In genomic region chr4:153523171-153523757, GRCh38 we compare ENCODE assay signal across 10 cellular contexts. TPM values are rescaled to one million over a fixed set of nuclear protein-coding genes. Genes with fewer than 3 reads are reported as not detected.
A peak's percentile ranks its signal among the peaks of the same experiment; 100 is the strongest.
DNase-seq lines count a peak whose midpoint lies in the region; ATAC-seq and TF ChIP-seq lines count a peak whose summit lies in the region.
"Had no signal": no experiment of that assay in that cellular context is flagged by ENCODE, and none has a peak within 500 bp of the region (broad histone marks: within the 10 kb centered on the region; RNA-seq: fewer than 3 reads in every experiment).

No MANE protein-coding gene starts in this region.

- peaks cover 44% of the 10 kb centered on the region for H3K36me3 Mint-ChIP-seq in activated CD4-positive, alpha-beta T cell treated with anti-CD3 and anti-CD28 coated beads for 36 hours (ENCODE audit: low read depth)
- peaks cover 25% of the 10 kb centered on the region for H3K36me3 Mint-ChIP-seq in stimulated activated effector memory CD8-positive, alpha-beta T cell treated with anti-CD3 and anti-CD28 coated beads, Interleukin-12 subunit alpha, Interleukin-12 subunit beta, amount 100 ng/mL, for 72 hours

- H3K4me3 ChIP-seq in Peyer's patch, result no peak overlapping the region
- H3K4me3 ChIP-seq: upper lobe of left lung had no signal

- no peaks in the 10 kb centered on the region for H3K27me3 ChIP-seq in Peyer's patch
- H3K27me3 ChIP-seq: upper lobe of left lung had no signal

- POLR2A ChIA-PET in activated CD4-positive, alpha-beta T cell treated with anti-CD3 and anti-CD28 coated beads for 36 hours (lab: Charles Lee), result interaction anchor here (3.3 kb wide), 1 partner anchor 26 kb away, joined by 25 read pairs; no protein-coding TSS in a partner anchor

- no peak for TF ChIP-seq CTCF in Peyer's patch (IDR thresholded peaks at IDR 0.05)

- no peak for TF ChIP-seq POLR2A in Peyer's patch (IDR thresholded peaks at IDR 0.05)

- H3K27me3 Mint-ChIP-seq in activated CD4-positive, alpha-beta T cell treated with anti-CD3 and anti-CD28 coated beads for 36 hours, result no peaks in the 10 kb centered on the region

- peaks cover 4 to 39% (median 16%) of the 10 kb centered on the region in 4 donors for H3K4me1 ChIP-seq in Peyer's patch

- H3K27ac Mint-ChIP-seq in activated CD4-positive, alpha-beta T cell treated with anti-CD3 and anti-CD28 coated beads for 36 hours, result peak overlapping the region; percentile 98
- peak overlapping the region; percentile 94 for H3K27ac Mint-ChIP-seq in stimulated activated effector memory CD8-positive, alpha-beta T cell treated with anti-CD3 and anti-CD28 coated beads, Interleukin-12 subunit alpha, Interleukin-12 subunit beta, amount 100 ng/mL, for 72 hours

- H3K9me3 Mint-ChIP-seq in activated CD4-positive, alpha-beta T cell treated with anti-CD3 and anti-CD28 coated beads for 36 hours (ENCODE audit: low read depth), result no peaks in the 10 kb centered on the region
- H3K9me3 Mint-ChIP-seq in stimulated activated effector memory CD8-positive, alpha-beta T cell treated with anti-CD3 and anti-CD28 coated beads, Interleukin-12 subunit alpha, Interleukin-12 subunit beta, amount 100 ng/mL, for 72 hours, result no peaks in the 10 kb centered on the region

- no peak for ATAC-seq in activated CD4-positive, alpha-beta T cell treated with anti-CD3 and anti-CD28 coated beads for 36 hours
- ATAC-seq in stimulated activated effector memory CD8-positive, alpha-beta T cell treated with anti-CD3 and anti-CD28 coated beads, Interleukin-12 subunit alpha, Interleukin-12 subunit beta, amount 100 ng/mL, for 72 hours, result no peak

- H3K36me3 ChIP-seq in Peyer's patch, result no peaks in the 10 kb centered on the region
- H3K36me3 ChIP-seq: upper lobe of left lung had no signal

- peaks cover 95% of the 10 kb centered on the region for H3K4me1 Mint-ChIP-seq in activated CD4-positive, alpha-beta T cell treated with anti-CD3 and anti-CD28 coated beads for 36 hours
- H3K4me1 Mint-ChIP-seq in stimulated activated effector memory CD8-positive, alpha-beta T cell treated with anti-CD3 and anti-CD28 coated beads, Interleukin-12 subunit alpha, Interleukin-12 subunit beta, amount 100 ng/mL, for 72 hours, result peaks cover 92% of the 10 kb centered on the region

- intact Hi-C loops in activated CD4-positive, alpha-beta T cell treated with anti-CD3 and anti-CD28 coated beads for 36 hours (cut with DNase I, micrococcal nuclease), result loop anchor here (2.0 to 10.0 kb wide), 4 partner anchors 26 to 642 kb away; no protein-coding TSS in a partner anchor

- in situ Hi-C loops in ACHN (cut with HindIII; ENCODE audit: low pct_ligation_motif_present, low pct_unique_long_range_greater_than_20kb, low sequenced_read_pairs), result no loop called here

- H3K27ac ChIP-seq in Peyer's patch, result peak overlapping the region in 3 of 4 donors; percentile 16 to 72 (median 30)

- DNase-seq in activated CD4-positive, alpha-beta T cell treated with anti-CD3 and anti-CD28 coated beads for 36 hours, result no peak
- DNase-seq in activated CD4-positive, alpha-beta T cell treated with anti-CD3 and anti-CD28 coated beads, Interleukin-2, amount 50 U/mL, for 1 hour, result no peak
- DNase-seq in Peyer's patch, result no peak
- peak; percentile 24 for DNase-seq in dedifferentiated amniotic fluid mesenchymal stem cell (ENCODE audit: extremely low spot score)
- DNase-seq in stimulated activated effector memory CD8-positive, alpha-beta T cell treated with anti-CD3 and anti-CD28 coated beads, Interleukin-12 subunit alpha, Interleukin-12 subunit beta, amount 100 ng/mL, for 72 hours (ENCODE audit: low spot score in 2 of 2), result no peak
- no peak for DNase-seq in NCI-H226
- no peak for DNase-seq in stimulated activated naive CD4-positive, alpha-beta T cell (lab: John Stamatoyannopoulos, UW)
- no peak for DNase-seq in ACHN
- DNase-seq: activated CD8-positive, alpha-beta memory T cell treated with anti-CD3 and anti-CD28 coated beads, Interleukin-2, amount 50 U/mL, for 4 hours; upper lobe of left lung had no signal

- no peaks in the 10 kb centered on the region for H3K9me3 ChIP-seq in Peyer's patch
- H3K9me3 ChIP-seq: upper lobe of left lung had no signal

- CTCF ChIA-PET in activated CD4-positive, alpha-beta T cell treated with anti-CD3 and anti-CD28 coated beads for 36 hours (lab: Charles Lee), result interaction anchor here (0.6 to 3.2 kb wide), 11 partner anchors 11 to 76 kb away, joined by 3 to 13 read pairs (median 3); no protein-coding TSS in a partner anchor

- H3K4me3 Mint-ChIP-seq in activated CD4-positive, alpha-beta T cell treated with anti-CD3 and anti-CD28 coated beads for 36 hours, result peak overlapping the region; percentile 61
- peak overlapping the region; percentile 73 for H3K4me3 Mint-ChIP-seq in stimulated activated effector memory CD8-positive, alpha-beta T cell treated with anti-CD3 and anti-CD28 coated beads, Interleukin-12 subunit alpha, Interleukin-12 subunit beta, amount 100 ng/mL, for 72 hours

RNA-seq across cellular contexts. Expression of gene TMEM131L, which starts 57.1 kb away (rescaled TPM):
- 10 to 100 TPM; 45.8 to 45.9 TPM for total RNA-seq in activated CD4-positive, alpha-beta T cell treated with anti-CD3 and anti-CD28 coated beads for 36 hours
- total RNA-seq in Peyer's patch, result 10 to 100 TPM in 1 of 4 donors, 1 to 10 TPM in 3; 5.2 to 54.5 (median 7.0) TPM
